Comparison of ENCODE assay signal across 17 cellular contexts in genomic region chr7:4265056-4265455, GRCh38.
DNase-seq lines count a peak whose midpoint lies in the region; ATAC-seq and TF ChIP-seq lines count a peak whose summit lies in the region.
"Had no signal": no experiment of that assay in that cellular context is flagged by ENCODE, and none has a peak within 500 bp of the region (broad histone marks: within the 10 kb centered on the region; RNA-seq: fewer than 3 reads in every experiment).

No MANE protein-coding gene starts in this region.

- H3K27ac ChIP-seq in CD8-positive, alpha-beta memory T cell (ENCODE audit: low read depth, low read length): no peak overlapping the region
- H3K27ac ChIP-seq: Peyer's patch had no signal

- intact Hi-C loops in head of caudate nucleus (cut with DNase I): no loop called here
- intact Hi-C loops in natural killer cell (cut with micrococcal nuclease): no loop called here

- H3K9me3 Mint-ChIP-seq in WTC11 (no peaks in the 10 kb centered on the region), osteocyte (ENCODE audit: unreplicated experiment) (no peaks in the 10 kb centered on the region), natural killer cell (no peaks in the 10 kb centered on the region)
- H3K9me3 Mint-ChIP-seq in CD8-positive, alpha-beta memory T cell: no peaks in the 10 kb centered on the region
- H3K9me3 Mint-ChIP-seq: CD4-positive, CD25-positive, alpha-beta regulatory T cell; IgD-negative memory B cell had no signal

- H3K9me3 ChIP-seq in CD8-positive, alpha-beta memory T cell (ENCODE audit: low read length): no peaks in the 10 kb centered on the region
- H3K9me3 ChIP-seq: Peyer's patch had no signal

- H3K27me3 ChIP-seq in CD8-positive, alpha-beta memory T cell (ENCODE audit: insufficient read depth, low read length, poor library complexity, severe bottlenecking): no peaks in the 10 kb centered on the region
- H3K27me3 ChIP-seq: Peyer's patch had no signal

- CTCF ChIA-PET in WTC11 (lab: Charles Lee): no interaction called here
- CTCF ChIA-PET in CD8-positive, alpha-beta memory T cell (lab: Charles Lee): no interaction called here

- 0 out of 2 replicates have a peak, but pooled peaks have one; percentile 21 for ATAC-seq in WTC11
- no peak for ATAC-seq in natural killer cell
- ATAC-seq: HCT116 had no signal

- H3K4me1 Mint-ChIP-seq in WTC11 (peaks cover 4% of the 10 kb centered on the region; the same call in 1 of the 2 replicates), osteocyte (ENCODE audit: unreplicated experiment) (no peaks in the 10 kb centered on the region), natural killer cell (peaks cover 0 to 4% of the 10 kb centered on the region in 2 donors)
- no peaks in the 10 kb centered on the region for H3K4me1 Mint-ChIP-seq in CD8-positive, alpha-beta memory T cell
- H3K4me1 Mint-ChIP-seq: CD4-positive, CD25-positive, alpha-beta regulatory T cell; IgD-negative memory B cell had no signal

- H3K36me3 ChIP-seq in CD8-positive, alpha-beta memory T cell (ENCODE audit: insufficient read depth, low read length): no peaks in the 10 kb centered on the region
- H3K36me3 ChIP-seq: Peyer's patch had no signal

- H3K36me3 Mint-ChIP-seq in WTC11 (no peaks in the 10 kb centered on the region), osteocyte (ENCODE audit: unreplicated experiment) (no peaks in the 10 kb centered on the region), natural killer cell (no peaks in the 10 kb centered on the region)
- no peaks in the 10 kb centered on the region for H3K36me3 Mint-ChIP-seq in CD8-positive, alpha-beta memory T cell
- H3K36me3 Mint-ChIP-seq: CD4-positive, CD25-positive, alpha-beta regulatory T cell; IgD-negative memory B cell had no signal

- H3K27me3 Mint-ChIP-seq in WTC11 (ENCODE audit: low read depth) (no peaks in the 10 kb centered on the region), osteocyte (ENCODE audit: unreplicated experiment) (no peaks in the 10 kb centered on the region), natural killer cell (ENCODE audit: low read depth in 2 of 2) (peaks cover 5 to 10% of the 10 kb centered on the region in 2 donors)
- H3K27me3 Mint-ChIP-seq in CD8-positive, alpha-beta memory T cell: peaks cover 0 to 6% of the 10 kb centered on the region in 2 donors
- H3K27me3 Mint-ChIP-seq: CD4-positive, CD25-positive, alpha-beta regulatory T cell; IgD-negative memory B cell had no signal

- no peak overlapping the region for H3K27ac Mint-ChIP-seq in WTC11
- H3K27ac Mint-ChIP-seq in osteocyte (ENCODE audit: unreplicated experiment): no peak overlapping the region
- H3K27ac Mint-ChIP-seq in CD8-positive, alpha-beta memory T cell: no peak overlapping the region
- no peak overlapping the region for H3K27ac Mint-ChIP-seq in natural killer cell
- H3K27ac Mint-ChIP-seq: CD4-positive, CD25-positive, alpha-beta regulatory T cell; IgD-negative memory B cell had no signal

- no peak overlapping the region for H3K4me3 Mint-ChIP-seq in WTC11
- H3K4me3 Mint-ChIP-seq in osteocyte (ENCODE audit: unreplicated experiment): no peak overlapping the region
- no peak overlapping the region for H3K4me3 Mint-ChIP-seq in CD8-positive, alpha-beta memory T cell
- no peak overlapping the region for H3K4me3 Mint-ChIP-seq in natural killer cell
- H3K4me3 Mint-ChIP-seq: CD4-positive, CD25-positive, alpha-beta regulatory T cell; IgD-negative memory B cell had no signal

- TF ChIP-seq CTCF in WTC11 (IDR thresholded peaks at IDR 0.05) (no peak), osteocyte (IDR thresholded peaks at IDR 0.05) (no peak), natural killer cell (IDR thresholded peaks at IDR 0.05) (no peak)

- no peaks in the 10 kb centered on the region for H3K4me1 ChIP-seq in CD8-positive, alpha-beta memory T cell (ENCODE audit: insufficient read depth, low read length)
- H3K4me1 ChIP-seq: Peyer's patch had no signal

- POLR2A ChIA-PET in WTC11 (lab: Charles Lee): no interaction called here
- POLR2A ChIA-PET in CD8-positive, alpha-beta memory T cell (lab: Charles Lee): no interaction called here

- no peak overlapping the region for H3K4me3 ChIP-seq in CD8-positive, alpha-beta memory T cell (ENCODE audit: low read length)
- H3K4me3 ChIP-seq: Peyer's patch had no signal

- DNase-seq in ELF-1 (ENCODE audit: low read depth, low spot score): peak; percentile 35
- no peak for DNase-seq in WTC11 (ENCODE audit: low spot score)
- DNase-seq in head of caudate nucleus: peak in 30 of 42 donors; percentile 16 to 79 (median 46)
- DNase-seq in osteocyte (ENCODE audit: extremely low spot score, unreplicated experiment): peak; percentile 83
- DNase-seq in CD8-positive, alpha-beta memory T cell: no peak
- no peak for DNase-seq in NCI-H526 (lab: John Stamatoyannopoulos, UW)
- no peak for DNase-seq in natural killer cell
- DNase-seq: AML-193; Calu3; CD4-positive, CD25-positive, alpha-beta regulatory T cell; DMS79; NCI-H146; NCI-H774; Right ventricle myocardium superior had no signal

TF ChIP-seq in WTC11, 78 proteins besides CTCF, POLR2A, EP300 and RAD21:
- TF ChIP-seq MXD4 (CRISPR knock-in tag; IDR thresholded peaks at IDR 0.05; ENCODE audit: borderline replicate concordance): no peak
- TF ChIP-seq, protein P1, sequence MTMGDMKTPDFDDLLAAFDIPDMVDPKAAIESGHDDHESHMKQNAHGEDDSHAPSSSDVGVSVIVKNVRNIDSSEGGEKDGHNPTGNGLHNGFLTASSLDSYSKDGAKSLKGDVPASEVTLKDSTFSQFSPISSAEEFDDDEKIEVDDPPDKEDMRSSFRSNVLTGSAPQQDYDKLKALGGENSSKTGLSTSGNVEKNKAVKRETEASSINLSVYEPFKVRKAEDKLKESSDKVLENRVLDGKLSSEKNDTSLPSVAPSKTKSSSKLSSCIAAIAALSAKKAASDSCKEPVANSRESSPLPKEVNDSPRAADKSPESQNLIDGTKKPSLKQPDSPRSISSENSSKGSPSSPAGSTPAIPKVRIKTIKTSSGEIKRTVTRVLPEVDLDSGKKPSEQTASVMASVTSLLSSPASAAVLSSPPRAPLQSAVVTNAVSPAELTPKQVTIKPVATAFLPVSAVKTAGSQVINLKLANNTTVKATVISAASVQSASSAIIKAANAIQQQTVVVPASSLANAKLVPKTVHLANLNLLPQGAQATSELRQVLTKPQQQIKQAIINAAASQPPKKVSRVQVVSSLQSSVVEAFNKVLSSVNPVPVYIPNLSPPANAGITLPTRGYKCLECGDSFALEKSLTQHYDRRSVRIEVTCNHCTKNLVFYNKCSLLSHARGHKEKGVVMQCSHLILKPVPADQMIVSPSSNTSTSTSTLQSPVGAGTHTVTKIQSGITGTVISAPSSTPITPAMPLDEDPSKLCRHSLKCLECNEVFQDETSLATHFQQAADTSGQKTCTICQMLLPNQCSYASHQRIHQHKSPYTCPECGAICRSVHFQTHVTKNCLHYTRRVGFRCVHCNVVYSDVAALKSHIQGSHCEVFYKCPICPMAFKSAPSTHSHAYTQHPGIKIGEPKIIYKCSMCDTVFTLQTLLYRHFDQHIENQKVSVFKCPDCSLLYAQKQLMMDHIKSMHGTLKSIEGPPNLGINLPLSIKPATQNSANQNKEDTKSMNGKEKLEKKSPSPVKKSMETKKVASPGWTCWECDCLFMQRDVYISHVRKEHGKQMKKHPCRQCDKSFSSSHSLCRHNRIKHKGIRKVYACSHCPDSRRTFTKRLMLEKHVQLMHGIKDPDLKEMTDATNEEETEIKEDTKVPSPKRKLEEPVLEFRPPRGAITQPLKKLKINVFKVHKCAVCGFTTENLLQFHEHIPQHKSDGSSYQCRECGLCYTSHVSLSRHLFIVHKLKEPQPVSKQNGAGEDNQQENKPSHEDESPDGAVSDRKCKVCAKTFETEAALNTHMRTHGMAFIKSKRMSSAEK (CRISPR knock-in tag; IDR thresholded peaks at IDR 0.05; ENCODE audit: borderline replicate concordance): no peak
- TF ChIP-seq, protein P2, sequence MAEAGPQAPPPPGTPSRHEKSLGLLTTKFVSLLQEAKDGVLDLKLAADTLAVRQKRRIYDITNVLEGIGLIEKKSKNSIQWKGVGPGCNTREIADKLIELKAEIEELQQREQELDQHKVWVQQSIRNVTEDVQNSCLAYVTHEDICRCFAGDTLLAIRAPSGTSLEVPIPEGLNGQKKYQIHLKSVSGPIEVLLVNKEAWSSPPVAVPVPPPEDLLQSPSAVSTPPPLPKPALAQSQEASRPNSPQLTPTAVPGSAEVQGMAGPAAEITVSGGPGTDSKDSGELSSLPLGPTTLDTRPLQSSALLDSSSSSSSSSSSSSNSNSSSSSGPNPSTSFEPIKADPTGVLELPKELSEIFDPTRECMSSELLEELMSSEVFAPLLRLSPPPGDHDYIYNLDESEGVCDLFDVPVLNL (CRISPR knock-in tag; IDR thresholded peaks at IDR 0.05; ENCODE audit: borderline replicate concordance, low read depth): no peak
- TF ChIP-seq SMAD4 (CRISPR knock-in tag; IDR thresholded peaks at IDR 0.05): no peak
- no peak for TF ChIP-seq MLX (CRISPR knock-in tag; IDR thresholded peaks at IDR 0.05)
- TF ChIP-seq NFATC4 (CRISPR knock-in tag; IDR thresholded peaks at IDR 0.05): no peak
- TF ChIP-seq PRRX2 (CRISPR knock-in tag; IDR thresholded peaks at IDR 0.05): no peak
- TF ChIP-seq ESRRA (CRISPR knock-in tag; IDR thresholded peaks at IDR 0.05; ENCODE audit: borderline replicate concordance): no peak
- no peak for TF ChIP-seq ZNF423 (CRISPR knock-in tag; IDR thresholded peaks at IDR 0.05)
- no peak for TF ChIP-seq MYBL2 (CRISPR knock-in tag; IDR thresholded peaks at IDR 0.05)
- TF ChIP-seq TEAD1 (CRISPR knock-in tag; IDR thresholded peaks at IDR 0.05): no peak
- no peak for TF ChIP-seq RELA (CRISPR knock-in tag; IDR thresholded peaks at IDR 0.05; ENCODE audit: borderline replicate concordance)
- no peak for TF ChIP-seq ZMAT4 (CRISPR knock-in tag; IDR thresholded peaks at IDR 0.05)
- no peak for TF ChIP-seq SP1 (CRISPR knock-in tag; conservative IDR thresholded peaks at IDR 0.05)

Comparison
In these comparisons a context has a peak if more than half of its experiments do, and no peak if none do; other contexts are left out.
1. DNase-seq: peak in ELF-1 (single experiment), head of caudate nucleus (30 of 42) and osteocyte (single experiment); none in WTC11 (single experiment), CD8-positive, alpha-beta memory T cell (0 of 5), NCI-H526 (0 of 2) and natural killer cell (single experiment).